19 cellular contexts compared by ENCODE assay signal in the genomic region with DNA sequence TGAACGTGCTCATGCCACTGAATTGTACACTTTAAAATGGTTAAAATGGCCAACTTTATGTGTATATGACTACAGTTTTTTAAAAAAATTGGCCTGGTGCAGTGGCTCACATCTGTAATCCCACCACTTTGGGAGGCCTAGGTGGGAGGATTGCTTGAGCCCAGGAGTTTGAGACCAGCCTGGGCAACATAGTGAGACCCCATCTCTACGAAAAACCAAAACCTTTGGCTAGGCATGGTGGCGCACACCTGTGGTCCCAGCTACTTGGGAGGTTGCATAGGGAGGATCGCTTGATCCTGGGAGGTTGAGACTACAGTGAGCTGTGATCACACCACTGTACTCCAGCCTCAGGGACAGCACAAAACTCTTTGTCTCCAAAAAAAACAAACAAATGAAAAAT.
"Had no signal": no experiment of that assay in that cellular context is flagged by ENCODE, and none has a peak within 500 bp of the region (broad histone marks: within the 10 kb centered on the region; RNA-seq: fewer than 3 reads in every experiment).

No MANE protein-coding gene starts in this region.

- H3K4me3 Mint-ChIP-seq: endodermal cell; naive thymus-derived CD4-positive, alpha-beta T cell; neural progenitor cell had no signal

- H3K27me3 ChIP-seq: heart left ventricle, ovary, right atrium auricular region had no signal

- H3K27ac Mint-ChIP-seq: endodermal cell, neural progenitor cell had no signal

- H3K9ac ChIP-seq: neural progenitor cell had no signal

- H3K4me3 ChIP-seq: coronary artery, heart left ventricle, lung, neural progenitor cell, ovary, right atrium auricular region had no signal

- H3K4me2 ChIP-seq: neural progenitor cell had no signal

- DNase-seq: effector CD4-positive, alpha-beta T cell; endodermal cell; erythroblast; heart left ventricle; hippocampal formation; left colon; left ventricle myocardium superior; mesendoderm; naive thymus-derived CD4-positive, alpha-beta T cell; nucleus accumbens; ovary; small intestine; stimulated activated CD4-positive, alpha-beta T cell treated with anti-CD3 and anti-CD28 coated beads, Interleukin-2, amount 100 ng/mL, for 48 hours; stimulated activated naive CD4-positive, alpha-beta T cell treated with Interleukin-2 at 50 U/mL for 16 hours; trophoblast cell had no signal

- H3K27ac ChIP-seq: coronary artery, heart left ventricle, neural progenitor cell, ovary, right atrium auricular region had no signal

- H3K27me3 Mint-ChIP-seq: naive thymus-derived CD4-positive, alpha-beta T cell had no signal

- H3K9me3 Mint-ChIP-seq: endodermal cell; naive thymus-derived CD4-positive, alpha-beta T cell; neural progenitor cell had no signal

- ATAC-seq: heart left ventricle; left colon; left ventricle myocardium superior; naive thymus-derived CD4-positive, alpha-beta T cell had no signal

- H3K9me3 ChIP-seq: heart left ventricle, ovary, right atrium auricular region had no signal

- H3K36me3 ChIP-seq: heart left ventricle, neural progenitor cell, ovary, right atrium auricular region had no signal

- H2AFZ ChIP-seq: neural progenitor cell had no signal
